12 cellular contexts compared by ENCODE assay signal in genomic region chr4:184645904-184646610, GRCh38. TPM values are rescaled to one million over a fixed set of nuclear protein-coding genes. Genes with fewer than 3 reads are reported as not detected.
DNase-seq lines count a peak whose midpoint lies in the region; ATAC-seq, FAIRE-seq and TF ChIP-seq lines count a peak whose summit lies in the region.
"Had no signal": no experiment of that assay in that cellular context is flagged by ENCODE, and none has a peak within 500 bp of the region (broad histone marks: within the 10 kb centered on the region; RNA-seq: fewer than 3 reads in every experiment).

No MANE protein-coding gene starts in this region.

- H3K27me3 Mint-ChIP-seq in activated T-helper 2 cell treated with anti-CD3 and anti-CD28 coated beads, Interferon-gamma antibody, Interleukin-2, Interleukin-4, amounts not matched to agents 10 μg/mL and 5 μg/mL and 100 μg/mL, durations not matched to agents 14 hours and 24 hours and 36 hours (ENCODE audit: low read depth), result no peaks in the 10 kb centered on the region
- peaks cover 9% of the 10 kb centered on the region for H3K27me3 Mint-ChIP-seq in endothelial cell (ENCODE audit: unreplicated experiment)

- no peak for ATAC-seq in HepG2
- ATAC-seq: left lung had no signal

- H3K27ac Mint-ChIP-seq in activated T-helper 2 cell treated with anti-CD3 and anti-CD28 coated beads, Interferon-gamma antibody, Interleukin-2, Interleukin-4, amounts not matched to agents 10 μg/mL and 5 μg/mL and 100 μg/mL, durations not matched to agents 14 hours and 24 hours and 36 hours, result peak overlapping the region; percentile 63
- no peak overlapping the region for H3K27ac Mint-ChIP-seq in endothelial cell (ENCODE audit: unreplicated experiment)

- H3K9me3 ChIP-seq in A673 (ENCODE audit: low read depth, low read length, poor library complexity, severe bottlenecking) (no peaks in the 10 kb centered on the region), HepG2 (ENCODE audit: low read length) (no peaks in the 10 kb centered on the region)
- H3K9me3 ChIP-seq: left lung had no signal

- H3K4me1 ChIP-seq in A673 (ENCODE audit: insufficient read depth, low read length, poor library complexity, severe bottlenecking) (peaks cover 46% of the 10 kb centered on the region), HepG2 (ENCODE audit: insufficient read depth, low read length) (peaks cover 44% of the 10 kb centered on the region)

- H3K79me2 ChIP-seq in HepG2 (ENCODE audit: insufficient read depth, low read length), result peaks cover 78% of the 10 kb centered on the region

- DNase-seq in A673 (ENCODE audit: low spot score) (no peak), HepG2 (ENCODE audit: low spot score) (no peak), activated gamma-delta T cell treated with Interleukin-2 at 50 U/mL for 16 hours (no peak), NCI-H187 treated with DMSO at 0.1 percent for 48 hours (lab: John Stamatoyannopoulos, UW) (no peak), endothelial cell (ENCODE audit: low spot score) (no peak)
- DNase-seq in activated T-helper 2 cell treated with anti-CD3 and anti-CD28 coated beads, Interferon-gamma antibody, Interleukin-2, Interleukin-4, amounts not matched to agents 10 μg/mL and 5 μg/mL and 100 μg/mL, durations not matched to agents 14 hours and 24 hours and 36 hours (ENCODE audit: low spot score), result no peak
- DNase-seq in NK-92 treated with Interleukin-12 subunit alpha and Interleukin-12 subunit beta, amount 100 ng/mL, for 24 hours (lab: John Stamatoyannopoulos, UW), result no peak
- DNase-seq: erythroblast, left lung, NCI-H2171 treated with DMSO at 0.1 percent for 48 hours had no signal

- H3K27ac ChIP-seq in A673 (ENCODE audit: low read depth, low read length, poor library complexity, severe bottlenecking), result peak overlapping the region; percentile 21
- no peak overlapping the region for H3K27ac ChIP-seq in HepG2 (ENCODE audit: extremely low read length, insufficient read depth, low read length)
- H3K27ac ChIP-seq: left lung had no signal

- no TSS peak for BruUV-seq in A673 (replicated peaks; lab: Mats Ljungman, UMichigan)
- no TSS peak for BruUV-seq in HepG2 (replicated peaks; lab: Mats Ljungman, UMichigan)

- H3K4me3 Mint-ChIP-seq in activated T-helper 2 cell treated with anti-CD3 and anti-CD28 coated beads, Interferon-gamma antibody, Interleukin-2, Interleukin-4, amounts not matched to agents 10 μg/mL and 5 μg/mL and 100 μg/mL, durations not matched to agents 14 hours and 24 hours and 36 hours (ENCODE audit: low read depth), result peak overlapping the region; percentile 95
- H3K4me3 Mint-ChIP-seq in endothelial cell (ENCODE audit: unreplicated experiment), result no peak overlapping the region

- 68% methylated on average over 6 of the region's 6 CpGs for WGBS in HepG2 (ENCODE audit: low lambda C conversion rate)

- H3K27me3 ChIP-seq in A673 (replicated peaks; ENCODE audit: insufficient read depth, low read depth, low read length, poor library complexity), result no peaks in the 10 kb centered on the region
- H3K27me3 ChIP-seq in HepG2 (ENCODE audit: control insufficient read depth in 1 of 2, insufficient read depth in 2 of 2, low read length in 2 of 2), result no peaks in the 10 kb centered on the region; a peak in 1 of 5 replicates
- H3K27me3 ChIP-seq: left lung had no signal

- TF ChIP-seq RAD21 in HepG2 (CRISPR knock-in tag; IDR thresholded peaks at IDR 0.05), result no peak

- no peak overlapping the region for H3K9ac ChIP-seq in HepG2 (ENCODE audit: insufficient read depth, low read depth, low read length)

- POLR2A ChIA-PET in A673 (lab: Charles Lee; ENCODE audit: low non-redundant PET) (no interaction called here), HepG2 (lab: Yijun Ruan, JAX) (interaction anchor here (4.3 kb wide), 1 partner anchor 20 kb away, joined by 48 read pairs; no protein-coding TSS in a partner anchor)

- intact Hi-C loops in A673 (cut with micrococcal nuclease; ENCODE audit: unreplicated experiment) (loop anchor here (5.0 to 10.0 kb wide), 4 partner anchors 86 to 289 kb away; partner anchors contain the start of gene CENPU), HepG2 (cut with micrococcal nuclease; ENCODE audit: unreplicated experiment) (loop anchor here (5.0 to 10.0 kb wide), 3 partner anchors 109 to 381 kb away; partner anchors contain the start of gene IRF2)
- intact Hi-C loops in activated T-helper 2 cell treated with anti-CD3 and anti-CD28 coated beads, Interferon-gamma antibody, Interleukin-2, Interleukin-4, amounts not matched to agents 10 μg/mL and 5 μg/mL and 100 μg/mL, durations not matched to agents 14 hours and 24 hours and 36 hours (cut with micrococcal nuclease), result loop anchor here (5.0 kb wide), 2 partner anchors 66 to 181 kb away; partner anchors contain the start of gene ACSL1

- H3K36me3 Mint-ChIP-seq in activated T-helper 2 cell treated with anti-CD3 and anti-CD28 coated beads, Interferon-gamma antibody, Interleukin-2, Interleukin-4, amounts not matched to agents 10 μg/mL and 5 μg/mL and 100 μg/mL, durations not matched to agents 14 hours and 24 hours and 36 hours (ENCODE audit: low read depth), result peaks cover 67% of the 10 kb centered on the region
- H3K36me3 Mint-ChIP-seq in endothelial cell (ENCODE audit: low read depth, unreplicated experiment), result peaks cover 6% of the 10 kb centered on the region

- TF ChIP-seq POLR2A in HepG2 (IDR thresholded peaks at IDR 0.05; ENCODE audit: insufficient read depth in 1 of 2, low read depth in 2 of 2, low read length in 2 of 2), result no peak

- H3K36me3 ChIP-seq in A673 (ENCODE audit: insufficient read depth, low read length, poor library complexity, severe bottlenecking) (no peaks in the 10 kb centered on the region), HepG2 (replicated peaks in 1 of 2; ENCODE audit: control insufficient read depth in 1 of 2, insufficient read depth in 2 of 2, low read length in 2 of 2) (no peaks in the 10 kb centered on the region; a peak in 1 of 5 replicates)

- peaks cover 10% of the 10 kb centered on the region; the same call in 1 of the 2 replicates for H4K20me1 ChIP-seq in HepG2 (ENCODE audit: insufficient read depth, low read length)

- H3K4me3 ChIP-seq in A673 (ENCODE audit: low read depth, low read length, poor library complexity, severe bottlenecking), result no peak overlapping the region
- peak overlapping the region; percentile 42; the same call in 1 of the 2 replicates for H3K4me3 ChIP-seq in GM08714 (ENCODE audit: low read length)
- no peak overlapping the region for H3K4me3 ChIP-seq in HepG2 (replicated peaks in 1 of 3; ENCODE audit: insufficient read depth in 1 of 3, low read depth in 2 of 3, low read length in 3 of 3)
- H3K4me3 ChIP-seq: left lung, skin epidermis had no signal

- H3K4me1 Mint-ChIP-seq in activated T-helper 2 cell treated with anti-CD3 and anti-CD28 coated beads, Interferon-gamma antibody, Interleukin-2, Interleukin-4, amounts not matched to agents 10 μg/mL and 5 μg/mL and 100 μg/mL, durations not matched to agents 14 hours and 24 hours and 36 hours (ENCODE audit: low read depth), result peaks cover 56% of the 10 kb centered on the region
- H3K4me1 Mint-ChIP-seq in endothelial cell (ENCODE audit: unreplicated experiment), result peaks cover 41% of the 10 kb centered on the region

- TF ChIP-seq CTCF in A673 (conservative IDR thresholded peaks at IDR 0.05; ENCODE audit: low read depth, low read length) (no peak), HepG2 (CRISPR knock-in tag; IDR thresholded peaks at IDR 0.05) (no peak), endothelial cell (IDR thresholded peaks at IDR 0.05; ENCODE audit: unreplicated experiment) (no peak)

- no peak overlapping the region for H2AFZ ChIP-seq in HepG2 (ENCODE audit: low read length)

- CTCF ChIA-PET in A673 (lab: Charles Lee), result no interaction called here
- CTCF ChIA-PET in HepG2 (lab: Yijun Ruan, JAX; ENCODE audit: low intra/inter-chr PET ratio, low total read pairs), result no interaction called here

- TF ChIP-seq EP300 in HepG2 (IDR thresholded peaks at IDR 0.05; ENCODE audit: low read depth in 2 of 2, low read length in 2 of 2) (no peak), HepG2 (CRISPR knock-in tag; IDR thresholded peaks at IDR 0.05; ENCODE audit: borderline replicate concordance) (no peak)

- in situ Hi-C loops in HepG2 (cut with HindIII; ENCODE audit: extremely low pct_ligation_motif_present, low pct_unique_long_range_greater_than_20kb), result no loop called here

- H3K4me2 ChIP-seq in HepG2 (ENCODE audit: low read depth, low read length), result peak overlapping the region; percentile 94; the same call in 1 of the 2 replicates

- no peaks in the 10 kb centered on the region for H3K9me3 Mint-ChIP-seq in activated T-helper 2 cell treated with anti-CD3 and anti-CD28 coated beads, Interferon-gamma antibody, Interleukin-2, Interleukin-4, amounts not matched to agents 10 μg/mL and 5 μg/mL and 100 μg/mL, durations not matched to agents 14 hours and 24 hours and 36 hours
- H3K9me3 Mint-ChIP-seq in endothelial cell (ENCODE audit: unreplicated experiment), result no peaks in the 10 kb centered on the region

- FAIRE-seq in HepG2 (lab: Jason Lieb, UNC), result no peak

RNA-seq across cellular contexts. Expression of gene CASP3, which starts 3.2 kb away (rescaled TPM):
- total RNA-seq in A673 (2021) (52.6 and 65.5 TPM in 2 replicates), HepG2 (2016; rRNA removed; fragmentation: Illumina TruSeq; extraction: Trizol) (77.8 and 139 TPM in 2 replicates), endothelial cell (ENCODE audit: unreplicated experiment) (53.2 TPM)
- 90.9 and 94.1 TPM in 2 replicates for total RNA-seq in activated T-helper 2 cell treated with anti-CD3 and anti-CD28 coated beads, Interferon-gamma antibody, Interleukin-2, Interleukin-4, amounts not matched to agents 10 μg/mL and 5 μg/mL and 100 μg/mL, durations not matched to agents 14 hours and 24 hours and 36 hours
- total RNA-seq in HepG2 (2016; cell fraction: cytosol; rRNA removed; fragmentation: Illumina TruSeq; extraction: Trizol; ENCODE audit: low read depth), result 6.9 and 8.3 TPM in 2 replicates
- 76.3 and 140 TPM in 2 replicates for total RNA-seq in HepG2 (2016; cell fraction: insoluble cytoplasmic fraction; rRNA removed; fragmentation: Illumina TruSeq; extraction: Trizol)
- 25.2 and 26.5 TPM in 2 replicates for total RNA-seq in HepG2 (2016; cell fraction: membrane; rRNA removed; fragmentation: Illumina TruSeq; extraction: Trizol)
- total RNA-seq in HepG2 (2016; cell fraction: nucleus; rRNA removed; fragmentation: Illumina TruSeq; extraction: Trizol), result 38.4 and 42.0 TPM in 2 replicates
- polyA plus RNA-seq in HepG2 (2011; rRNA removed), result 19.9 and 26.0 TPM in 2 replicates
- 9.9 and 15.6 TPM in 2 replicates for polyA plus RNA-seq in HepG2 (2011; cell fraction: cytosol; rRNA removed)
- polyA plus RNA-seq in HepG2 (2011; cell fraction: nucleus; rRNA removed), result 4.4 and 6.4 TPM in 2 replicates
- 22.6 and 26.2 TPM in 2 replicates for polyA plus RNA-seq in HepG2 (2012)
- 4.5 and 4.9 TPM in 2 replicates for polyA plus RNA-seq in HepG2 (2016; cell fraction: cytosol; fragmentation: Illumina TruSeq; extraction: Trizol; ENCODE audit: low read depth)
- 116 and 129 TPM in 2 replicates for polyA plus RNA-seq in HepG2 (2016; cell fraction: insoluble cytoplasmic fraction; fragmentation: Illumina TruSeq; extraction: Trizol; ENCODE audit: low read depth)
- 13.7 and 15.0 TPM in 2 replicates for polyA plus RNA-seq in HepG2 (2016; cell fraction: membrane; fragmentation: Illumina TruSeq; extraction: Trizol; ENCODE audit: low read depth)
- 50.9 and 57.0 TPM in 2 replicates for polyA plus RNA-seq in HepG2 (2016; cell fraction: nucleus; fragmentation: Illumina TruSeq; extraction: Trizol; ENCODE audit: insufficient read depth, low read depth)
- polyA minus RNA-seq in HepG2 (2011; rRNA and poly(A)+ RNA removed; ENCODE audit: low replicate concordance), result 5.3 and 7.6 TPM in 2 replicates
- polyA minus RNA-seq in HepG2 (2011; cell fraction: cytosol; rRNA and poly(A)+ RNA removed), result 9.8 and 11.5 TPM in 2 replicates
- polyA minus RNA-seq in HepG2 (2011; cell fraction: nucleus; rRNA and poly(A)+ RNA removed), result 13.1 and 13.6 TPM in 2 replicates

RNA-seq across cellular contexts. Expression of gene PRIMPOL, which starts 3.5 kb away (rescaled TPM):
- 25.7 and 28.4 TPM in 2 replicates for total RNA-seq in A673 (2021)
- total RNA-seq in activated T-helper 2 cell treated with anti-CD3 and anti-CD28 coated beads, Interferon-gamma antibody, Interleukin-2, Interleukin-4, amounts not matched to agents 10 μg/mL and 5 μg/mL and 100 μg/mL, durations not matched to agents 14 hours and 24 hours and 36 hours, result 16.2 and 17.6 TPM in 2 replicates
- 11.0 and 17.3 TPM in 2 replicates for total RNA-seq in HepG2 (2016; rRNA removed; fragmentation: Illumina TruSeq; extraction: Trizol)
- 9.6 and 10.1 TPM in 2 replicates for total RNA-seq in HepG2 (2016; cell fraction: cytosol; rRNA removed; fragmentation: Illumina TruSeq; extraction: Trizol; ENCODE audit: low read depth)
- 10.8 and 14.2 TPM in 2 replicates for total RNA-seq in HepG2 (2016; cell fraction: insoluble cytoplasmic fraction; rRNA removed; fragmentation: Illumina TruSeq; extraction: Trizol)
- total RNA-seq in HepG2 (2016; cell fraction: membrane; rRNA removed; fragmentation: Illumina TruSeq; extraction: Trizol), result 6.1 and 6.6 TPM in 2 replicates
- 7.1 and 11.9 TPM in 2 replicates for total RNA-seq in HepG2 (2016; cell fraction: nucleus; rRNA removed; fragmentation: Illumina TruSeq; extraction: Trizol)
- polyA plus RNA-seq in HepG2 (2011; rRNA removed), result 4.4 and 7.3 TPM in 2 replicates
- polyA plus RNA-seq in HepG2 (2011; cell fraction: cytosol; rRNA removed), result 1.4 and 2.2 TPM in 2 replicates
- polyA plus RNA-seq in HepG2 (2011; cell fraction: nucleus; rRNA removed), result 3.0 and 4.4 TPM in 2 replicates
- 5.3 and 5.4 TPM in 2 replicates for polyA plus RNA-seq in HepG2 (2012)
- 0.87 and 1.7 TPM in 2 replicates for polyA plus RNA-seq in HepG2 (2016; cell fraction: cytosol; fragmentation: Illumina TruSeq; extraction: Trizol; ENCODE audit: low read depth)
- polyA plus RNA-seq in HepG2 (2016; cell fraction: insoluble cytoplasmic fraction; fragmentation: Illumina TruSeq; extraction: Trizol; ENCODE audit: low read depth), result 9.6 and 12.3 TPM in 2 replicates
- 2.6 and 3.3 TPM in 2 replicates for polyA plus RNA-seq in HepG2 (2016; cell fraction: membrane; fragmentation: Illumina TruSeq; extraction: Trizol; ENCODE audit: low read depth)
- 20.4 and 22.6 TPM in 2 replicates for polyA plus RNA-seq in HepG2 (2016; cell fraction: nucleus; fragmentation: Illumina TruSeq; extraction: Trizol; ENCODE audit: insufficient read depth, low read depth)
- polyA minus RNA-seq in HepG2 (2011; rRNA and poly(A)+ RNA removed; ENCODE audit: low replicate concordance), result 1.2 and 2.0 TPM in 2 replicates
- polyA minus RNA-seq in HepG2 (2011; cell fraction: cytosol; rRNA and poly(A)+ RNA removed), result 1.1 and 2.1 TPM in 2 replicates
- 4.6 and 6.2 TPM in 2 replicates for polyA minus RNA-seq in HepG2 (2011; cell fraction: nucleus; rRNA and poly(A)+ RNA removed)
- total RNA-seq in endothelial cell (ENCODE audit: unreplicated experiment), result 12.3 TPM
